In the genomic region with DNA sequence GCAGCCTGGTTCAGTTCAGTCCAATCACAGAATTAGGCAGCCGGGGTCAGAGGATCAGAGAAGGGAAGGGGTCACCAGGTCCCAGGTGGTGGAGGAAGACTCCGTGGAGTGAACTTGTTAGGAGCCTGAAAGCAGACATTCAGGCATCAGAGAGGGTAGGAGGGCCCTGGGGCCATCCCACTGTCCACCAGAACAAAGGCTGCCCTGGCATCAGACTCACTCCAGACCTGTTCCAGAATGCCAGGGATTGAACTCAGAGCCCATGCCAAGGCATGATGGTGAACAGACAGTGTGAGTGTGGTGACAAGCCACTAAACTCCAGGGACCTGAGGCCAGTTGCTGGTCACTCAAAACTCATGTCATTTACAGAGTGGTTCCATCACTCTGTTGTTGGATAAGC, we compare ENCODE assay signal across 27 cellular contexts.
"Had no signal": no experiment of that assay in that cellular context is flagged by ENCODE, and none has a peak within 500 bp of the region (broad histone marks: within the 10 kb centered on the region; RNA-seq: fewer than 3 reads in every experiment).

No MANE protein-coding gene starts in this region.

- DNase-seq: activated gamma-delta T cell; activated gamma-delta T cell treated with Interleukin-2 at 50 U/mL for 16 hours; activated naive CD4-positive, alpha-beta T cell; activated naive CD4-positive, alpha-beta T cell treated with anti-CD3 and anti-CD28 coated beads for 36 hours; activated naive CD4-positive, alpha-beta T cell treated with anti-CD3 and anti-CD28 coated beads, Interleukin-2, amount 10 ng/mL, durations not matched to agents 7 days and 5 days; activated naive CD4-positive, alpha-beta T cell treated with anti-CD3 and anti-CD28 coated beads, Interleukin-2, amount 50 U/mL, for 16 hours; activated naive CD4-positive, alpha-beta T cell treated with Interleukin-2 at 50 U/mL for 16 hours; activated naive CD8-positive, alpha-beta T cell treated with anti-CD3 and anti-CD28 coated beads for 36 hours; activated naive CD8-positive, alpha-beta T cell treated with anti-CD3 and anti-CD28 coated beads, Interleukin-2, amount 10 ng/mL, durations not matched to agents 7 days and 5 days; activated naive CD8-positive, alpha-beta T cell treated with anti-CD3 and anti-CD28 coated beads, Interleukin-2, amount 50 U/mL, for 24 hours; activated T-cell treated with anti-CD3 and anti-CD28 coated beads, Interleukin-2, amount 50 U/mL, for 1 hour; activated T-cell treated with anti-CD3 and anti-CD28 coated beads, Interleukin-2, amount 50 U/mL, for 24 hours; activated T-cell treated with anti-CD3 and anti-CD28 coated beads, Interleukin-2, amount 50 U/mL, for 4 hours; activated T-cell treated with anti-CD3 and anti-CD28 coated beads, Interleukin-2, amount 50 U/mL, for 48 hours; activated T-cell treated with anti-CD3 and anti-CD28 coated beads, Interleukin-2, amount 50 U/mL, for 72 hours; adrenal gland; amniotic stem cell; amygdala; anterior cingulate cortex; aorta; body of pancreas; brain microvascular endothelial cell; caudate nucleus; central memory CD4-positive, alpha-beta T cell; cerebellar nuclear complex had no signal

- ATAC-seq: activated naive CD4-positive, alpha-beta T cell treated with anti-CD3 and anti-CD28 coated beads, Interleukin-2, amount 50 U/mL, for 72 hours; activated naive CD8-positive, alpha-beta T cell treated with anti-CD3 and anti-CD28 coated beads, Interleukin-2, amount 50 U/mL, for 24 hours; activated T-cell treated with anti-CD3 and anti-CD28 coated beads, Interleukin-2, amount 50 U/mL, for 4 hours; activated T-cell treated with anti-CD3 and anti-CD28 coated beads, Interleukin-2, amount 50 U/mL, for 72 hours; activated T-helper 17 cell treated with anti-CD3 and anti-CD28 coated beads, Interleukin-2, amount 50 U/mL, for 72 hours; body of pancreas had no signal
